ENCODE assay signal across 15 cellular contexts in the genomic region with DNA sequence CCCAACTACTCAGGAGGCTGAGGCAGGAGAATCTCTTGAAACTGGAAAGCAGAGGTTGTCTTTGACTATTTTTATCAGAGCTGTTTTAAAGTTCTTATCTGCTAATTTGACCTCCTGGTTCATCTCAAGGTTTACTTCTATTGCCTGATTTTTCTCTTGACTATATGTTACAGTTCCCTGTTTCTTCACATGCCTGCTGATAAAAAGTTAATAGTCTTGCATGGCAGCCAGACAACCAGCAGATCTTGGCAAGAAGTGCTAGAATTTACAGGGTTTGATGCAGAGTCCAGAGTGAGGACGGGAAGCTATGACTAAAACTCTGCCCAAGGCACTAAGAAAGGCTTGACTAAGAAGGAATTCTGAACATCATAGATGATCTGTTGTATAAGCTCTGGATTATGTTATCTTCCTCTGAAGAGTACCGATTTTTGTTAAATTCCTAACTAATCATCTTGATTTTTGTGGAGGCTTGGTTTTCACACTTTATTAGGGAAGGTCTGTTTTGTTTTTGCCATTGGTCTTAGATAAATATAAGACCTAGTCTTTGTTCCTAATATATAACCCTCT.
"Had no signal": no experiment of that assay in that cellular context is flagged by ENCODE, and none has a peak within 500 bp of the region (broad histone marks: within the 10 kb centered on the region; RNA-seq: fewer than 3 reads in every experiment).

No MANE protein-coding gene starts in this region.

- H3K4me3 ChIP-seq: mucosa of descending colon, skin epidermis had no signal

- ATAC-seq: left lobe of liver; mucosa of descending colon; naive thymus-derived CD4-positive, alpha-beta T cell; T-cell had no signal

- DNase-seq: activated CD4-positive, alpha-beta T cell treated with anti-CD3 and anti-CD28 coated beads, Interleukin-2, amount 10 ng/mL, durations not matched to agents 7 days and 5 days; activated CD8-positive, alpha-beta memory T cell treated with anti-CD3 and anti-CD28 coated beads for 24 hours; activated gamma-delta T cell treated with Interleukin-2 at 50 U/mL for 16 hours; amygdala; cerebellar nuclear complex; effector memory CD4-positive, alpha-beta T cell; mucosa of descending colon; naive thymus-derived CD4-positive, alpha-beta T cell; retina; stimulated activated CD4-positive, alpha-beta T cell treated with anti-CD3 and anti-CD28 coated beads, Interleukin-4, amount 100 ng/mL, for 24 hours; stimulated activated naive CD4-positive, alpha-beta T cell; T-cell; T-helper 9 cell had no signal
